Comparison of ENCODE assay signal across 8 cellular contexts in genomic region chr3:172675371-172676193, GRCh38. TPM values are rescaled to one million over a fixed set of nuclear protein-coding genes. Genes with fewer than 3 reads are reported as not detected.
DNase-seq lines count a peak whose midpoint lies in the region; ATAC-seq and TF ChIP-seq lines count a peak whose summit lies in the region.

No MANE protein-coding gene starts in this region.

- H3K27me3 Mint-ChIP-seq in HFFc6 (ENCODE audit: insufficient read depth): peaks cover 3% of the 10 kb centered on the region; the same call in 1 of the 2 replicates

- H3K4me3 Mint-ChIP-seq in HFFc6: no peak overlapping the region

- ATAC-seq in GM18498 (IDR thresholded peaks at IDR 0.05; ENCODE audit: unreplicated experiment): no peak
- ATAC-seq in HG02970 (IDR thresholded peaks at IDR 0.05; ENCODE audit: low FRiP score, unreplicated experiment): no peak

- no peaks in the 10 kb centered on the region; the same call in 1 of the 2 replicates for H3K9me3 ChIP-seq in NT2/D1 (ENCODE audit: insufficient read depth, low read length)
- H3K9me3 ChIP-seq in colonic mucosa: no peaks in the 10 kb centered on the region

- no peaks in the 10 kb centered on the region for H3K36me3 ChIP-seq in NT2/D1 (ENCODE audit: insufficient read depth, insufficient read length, low read length)
- no peaks in the 10 kb centered on the region for H3K36me3 ChIP-seq in colonic mucosa

- H3K27me3 ChIP-seq in NT2/D1 (ENCODE audit: insufficient read depth, insufficient read length) (no peaks in the 10 kb centered on the region), colonic mucosa (no peaks in the 10 kb centered on the region)

- H3K27ac Mint-ChIP-seq in HFFc6: peak overlapping the region; percentile 70

- H3K4me3 ChIP-seq in NT2/D1 (ENCODE audit: insufficient read length, low read depth) (no peak overlapping the region), colonic mucosa (no peak overlapping the region)

- TF ChIP-seq CTCF in HFFc6 (IDR thresholded peaks at IDR 0.05) (peak; percentile 94), colonic mucosa (IDR thresholded peaks at IDR 0.05) (peak; percentile 71)

- no peak overlapping the region for H3K27ac ChIP-seq in colonic mucosa

- H3K9ac ChIP-seq in NT2/D1 (ENCODE audit: insufficient read length, low read depth) (no peak overlapping the region), colonic mucosa (ENCODE audit: low read depth in 2 of 2, low read length in 2 of 2) (no peak overlapping the region)

- H3K36me3 Mint-ChIP-seq in HFFc6 (ENCODE audit: low read depth): peaks cover 17% of the 10 kb centered on the region

- H3K4me1 ChIP-seq in NT2/D1 (ENCODE audit: insufficient read depth, insufficient read length) (peaks cover 3% of the 10 kb centered on the region), colonic mucosa (no peaks in the 10 kb centered on the region)

- DNase-seq in D341Med (ENCODE audit: low spot score) (peak; percentile 38), HFFc6 (peak; percentile 64), NT2/D1 (ENCODE audit: low read depth, low spot score) (peak; percentile 32), colonic mucosa (no peak), midbrain (lab: John Stamatoyannopoulos, UW) (peak; percentile 19), activated T-cell treated with anti-CD3 and anti-CD28 coated beads for 4 hours (no peak)

- H3K4me1 Mint-ChIP-seq in HFFc6 (ENCODE audit: low read depth): peaks cover 73% of the 10 kb centered on the region

- intact Hi-C loops in colonic mucosa (cut with DNase I): no loop called here

- peaks cover 3% of the 10 kb centered on the region; the same call in 1 of the 2 replicates for H3K9me3 Mint-ChIP-seq in HFFc6

RNA-seq across cellular contexts. Expression of gene NCEH1, which starts 35.3 kb away (rescaled TPM):
- total RNA-seq in HFFc6 (2021; fragmentation: NEBNext Ultra II Directional; extraction: Animal tissue kit (Norgen Biotek cat#: 25700)): 10 to 100 TPM; 42.1 to 82.6 (median 76.3) TPM
- total RNA-seq in colonic mucosa: 10 to 100 TPM; 36.1 to 42.2 TPM

Comparison
In these comparisons a context has a peak if more than half of its experiments do, and no peak if none do; other contexts are left out.
1. DNase-seq: peak in D341Med (single experiment), HFFc6 (single experiment), NT2/D1 (single experiment) and midbrain (single experiment); none in colonic mucosa (single experiment) and activated T-cell treated with anti-CD3 and anti-CD28 coated beads for 4 hours (single experiment).